In the genomic region with DNA sequence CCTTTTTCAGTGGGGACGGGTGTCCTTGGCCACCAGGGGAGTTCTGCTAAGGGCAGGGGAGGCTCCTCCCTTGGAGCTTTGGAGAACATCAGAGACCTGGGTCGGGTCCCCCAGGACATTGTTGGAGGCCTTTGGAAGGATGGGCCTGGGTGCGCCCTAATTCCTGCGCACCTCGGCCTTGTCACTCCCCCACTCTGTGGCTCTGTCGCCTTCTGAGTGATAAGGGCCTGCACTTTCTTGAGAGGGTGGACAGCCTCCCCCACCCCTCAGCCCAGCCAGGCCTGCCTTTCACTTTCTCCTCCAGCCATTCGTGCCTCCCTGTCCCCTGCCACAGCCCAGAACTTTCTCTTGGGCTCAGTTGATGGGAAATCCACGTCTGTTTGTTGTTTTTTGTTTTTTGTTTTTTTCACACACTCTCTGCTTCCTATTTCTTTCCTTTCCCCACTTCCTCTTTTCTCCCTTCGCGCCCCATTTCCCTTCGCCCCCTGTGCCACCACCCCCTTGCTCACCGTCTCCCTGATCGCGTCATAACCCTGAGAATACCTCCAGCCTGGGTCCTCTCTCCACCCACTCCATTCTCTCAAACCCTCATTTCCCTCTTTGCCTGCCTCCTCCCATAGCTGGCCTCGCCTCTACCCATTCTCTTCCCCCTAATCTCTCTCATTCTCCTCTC, we compare ENCODE assay signal across 18 cellular contexts.
DNase-seq lines count a peak whose midpoint lies in the region; ATAC-seq, FAIRE-seq and TF ChIP-seq lines count a peak whose summit lies in the region.
"Had no signal": no experiment of that assay in that cellular context is flagged by ENCODE, and none has a peak within 500 bp of the region (broad histone marks: within the 10 kb centered on the region; RNA-seq: fewer than 3 reads in every experiment).

No MANE protein-coding gene starts in this region.

- H3K36me3 ChIP-seq in HUES6 (ENCODE audit: control insufficient read depth, insufficient read depth, low read length) (no peaks in the 10 kb centered on the region), astrocyte (ENCODE audit: insufficient read depth, low read length) (no peaks in the 10 kb centered on the region), iPS-18a (ENCODE audit: control insufficient read depth, low read depth, low read length) (no peaks in the 10 kb centered on the region), OCI-LY7 (ENCODE audit: insufficient read depth, low read length) (no peaks in the 10 kb centered on the region)
- H3K36me3 ChIP-seq: left ventricle myocardium inferior, ovary had no signal

- no TSS peak for BruUV-seq in OCI-LY7 (replicated peaks; lab: Mats Ljungman, UMichigan)

- peak overlapping the region; percentile 65 for H3K4me3 Mint-ChIP-seq in astrocyte (ENCODE audit: unreplicated experiment)
- peak overlapping the region; percentile 45 for H3K4me3 Mint-ChIP-seq in progenitor cell of endocrine pancreas (ENCODE audit: low read depth)
- H3K4me3 Mint-ChIP-seq: stimulated activated naive CD8-positive, alpha-beta T cell treated with anti-CD3 and anti-CD28 coated beads, Interleukin-15, Interleukin-2, amounts not matched to agents 100 ng/mL and 50 ng/mL, for 24 hours had no signal

- no peak overlapping the region for H3K9ac ChIP-seq in HUES6 (ENCODE audit: low read length)
- H3K9ac ChIP-seq in astrocyte (ENCODE audit: low read length), result no peak overlapping the region
- no peak overlapping the region for H3K9ac ChIP-seq in iPS-18a (ENCODE audit: low read length)

- POLR2A ChIA-PET in OCI-LY7 (lab: Charles Lee), result no interaction called here

- peaks cover 89% of the 10 kb centered on the region for H3K27me3 Mint-ChIP-seq in astrocyte (ENCODE audit: low read depth, unreplicated experiment)
- H3K27me3 Mint-ChIP-seq in progenitor cell of endocrine pancreas, result peaks cover 87% of the 10 kb centered on the region

- no peak overlapping the region for H2AFZ ChIP-seq in astrocyte (ENCODE audit: low read depth, low read length)
- H2AFZ ChIP-seq in OCI-LY7 (ENCODE audit: low read length), result no peak overlapping the region

- H3K4me1 Mint-ChIP-seq in astrocyte (ENCODE audit: low read depth, unreplicated experiment), result peaks cover 4% of the 10 kb centered on the region
- H3K4me1 Mint-ChIP-seq in progenitor cell of endocrine pancreas (ENCODE audit: low read depth), result peaks cover 3% of the 10 kb centered on the region

- H3K9me3 Mint-ChIP-seq in astrocyte (ENCODE audit: unreplicated experiment), result no peaks in the 10 kb centered on the region
- no peaks in the 10 kb centered on the region for H3K9me3 Mint-ChIP-seq in progenitor cell of endocrine pancreas (ENCODE audit: low read depth)
- H3K9me3 Mint-ChIP-seq: stimulated activated naive CD8-positive, alpha-beta T cell treated with anti-CD3 and anti-CD28 coated beads, Interleukin-15, Interleukin-2, amounts not matched to agents 100 ng/mL and 50 ng/mL, for 24 hours had no signal

- H3K9me3 ChIP-seq in HUES6 (ENCODE audit: control insufficient read depth, insufficient read depth, low read depth, low read length) (no peaks in the 10 kb centered on the region), astrocyte (ENCODE audit: insufficient read depth, low read depth, low read length) (no peaks in the 10 kb centered on the region), iPS-18a (ENCODE audit: control insufficient read depth, low read depth, low read length) (no peaks in the 10 kb centered on the region), OCI-LY7 (ENCODE audit: low read length) (no peaks in the 10 kb centered on the region)
- H3K9me3 ChIP-seq: left ventricle myocardium inferior, ovary had no signal

- ATAC-seq in GM18867 (IDR thresholded peaks at IDR 0.05; ENCODE audit: unreplicated experiment), result no peak

- H3K9me2 ChIP-seq in OCI-LY7 (ENCODE audit: insufficient read depth, low read length), result no peaks in the 10 kb centered on the region

- FAIRE-seq in astrocyte (lab: Jason Lieb, UNC), result no peak

- CTCF ChIA-PET in OCI-LY7 (lab: Charles Lee; ENCODE audit: unreplicated experiment), result no interaction called here

- H3K4me2 ChIP-seq in astrocyte (ENCODE audit: low read length) (no peak overlapping the region), OCI-LY7 (ENCODE audit: low read length) (no peak overlapping the region)

- TF ChIP-seq CTCF in astrocyte (IDR thresholded peaks at IDR 0.05; ENCODE audit: insufficient read depth, low read depth, low read length) (no peak), progenitor cell of endocrine pancreas (IDR thresholded peaks at IDR 0.05; ENCODE audit: unreplicated experiment) (no peak), OCI-LY7 (conservative IDR thresholded peaks at IDR 0.05; ENCODE audit: low read length) (no peak)

- no peak overlapping the region for H3K27ac Mint-ChIP-seq in astrocyte (ENCODE audit: unreplicated experiment)
- H3K27ac Mint-ChIP-seq in progenitor cell of endocrine pancreas, result no peak overlapping the region
- H3K27ac Mint-ChIP-seq: stimulated activated naive CD8-positive, alpha-beta T cell treated with anti-CD3 and anti-CD28 coated beads, Interleukin-15, Interleukin-2, amounts not matched to agents 100 ng/mL and 50 ng/mL, for 24 hours had no signal

- H3K36me3 Mint-ChIP-seq in astrocyte (ENCODE audit: low read depth, unreplicated experiment) (no peaks in the 10 kb centered on the region), progenitor cell of endocrine pancreas (ENCODE audit: insufficient read depth) (no peaks in the 10 kb centered on the region)

- intact Hi-C loops in OCI-LY7 (cut with micrococcal nuclease; ENCODE audit: unreplicated experiment), result no loop called here

- no peaks in the 10 kb centered on the region for H4K20me1 ChIP-seq in astrocyte (ENCODE audit: insufficient read depth, low read length)
- no peaks in the 10 kb centered on the region for H4K20me1 ChIP-seq in OCI-LY7 (ENCODE audit: insufficient read depth, low read length)

- H3K27me3 ChIP-seq in HUES6 (ENCODE audit: control insufficient read depth, insufficient read depth, low read length), result peaks cover 84% of the 10 kb centered on the region
- H3K27me3 ChIP-seq in astrocyte (ENCODE audit: insufficient read depth, low read length), result peaks cover 20% of the 10 kb centered on the region
- H3K27me3 ChIP-seq in iPS-18a (ENCODE audit: control insufficient read depth, insufficient read depth, low read length), result peaks cover 51% of the 10 kb centered on the region
- H3K27me3 ChIP-seq: ovary had no signal

- H3K4me1 ChIP-seq in HUES6 (ENCODE audit: control insufficient read depth, insufficient read depth, low read length) (peaks cover 7% of the 10 kb centered on the region; the same call in 1 of the 2 replicates), astrocyte (ENCODE audit: insufficient read depth, low read length) (no peaks in the 10 kb centered on the region), iPS-18a (ENCODE audit: control insufficient read depth, low read depth, low read length) (no peaks in the 10 kb centered on the region), OCI-LY7 (ENCODE audit: insufficient read depth, low read length, poor library complexity, severe bottlenecking) (no peaks in the 10 kb centered on the region)
- H3K4me1 ChIP-seq: left ventricle myocardium inferior had no signal

- H3K79me2 ChIP-seq in astrocyte (ENCODE audit: insufficient read depth, low read length), result no peaks in the 10 kb centered on the region
- H3K79me2 ChIP-seq in OCI-LY7 (ENCODE audit: insufficient read depth, low read depth, low read length), result no peaks in the 10 kb centered on the region

- H3K4me3 ChIP-seq in HUES6 (ENCODE audit: low read depth, low read length) (peak overlapping the region; percentile 47), astrocyte (ENCODE audit: insufficient read depth, low read depth, low read length) (no peak overlapping the region), iPS-18a (ENCODE audit: low read length) (peak overlapping the region; percentile 46), OCI-LY7 (ENCODE audit: low read depth, low read length, poor library complexity, severe bottlenecking) (no peak overlapping the region)
- H3K4me3 ChIP-seq: ovary had no signal

- H3K27ac ChIP-seq in HUES6 (ENCODE audit: low read depth, low read length), result no peak overlapping the region
- H3K27ac ChIP-seq in astrocyte (ENCODE audit: low read depth, low read length), result no peak overlapping the region
- no peak overlapping the region for H3K27ac ChIP-seq in iPS-18a (ENCODE audit: low read length)
- H3K27ac ChIP-seq in OCI-LY7 (ENCODE audit: low read depth, low read length, poor library complexity, severe bottlenecking), result no peak overlapping the region
- H3K27ac ChIP-seq: left ventricle myocardium inferior, ovary had no signal

- no peak for DNase-seq in astrocyte (ENCODE audit: low read depth)
- no peak for DNase-seq in progenitor cell of endocrine pancreas (ENCODE audit: low spot score, unreplicated experiment)
- no peak for DNase-seq in NCI-H1048 (lab: John Stamatoyannopoulos, UW)
- DNase-seq in OCI-LY7 (ENCODE audit: low spot score), result no peak
- DNase-seq: activated CD4-positive, alpha-beta T cell treated with anti-CD3 and anti-CD28 coated beads, Interleukin-2, amount 50 U/mL, for 1 hour; activated CD8-positive, alpha-beta memory T cell treated with anti-CD3 and anti-CD28 coated beads, Interleukin-2, amount 50 U/mL, for 4 hours; activated effector memory CD4-positive, alpha-beta T cell treated with anti-CD3 and anti-CD28 coated beads, Interleukin-2, amount 50 U/mL, for 16 hours; Calu3; foreskin melanocyte; left ventricle myocardium inferior; NCI-H1694 treated with DMSO at 0.1 percent for 48 hours; ovary; stimulated activated CD4-positive, alpha-beta T cell treated with anti-CD3 and anti-CD28 coated beads, Interleukin-1b, Interleukin-23, amount 100 ng/mL, for 48 hours; trophoblast cell had no signal

Comparison
In these comparisons a context has a peak if more than half of its experiments do, and no peak if none do; other contexts are left out.
1. H3K4me3 ChIP-seq: peak in HUES6 (single experiment) and iPS-18a (single experiment); none in astrocyte (single experiment) and OCI-LY7 (single experiment).